15 cellular contexts compared by ENCODE assay signal in genomic region chr3:71486831-71487230, GRCh38.
A peak's percentile ranks its signal among the peaks of the same experiment; 100 is the strongest.
DNase-seq lines count a peak whose midpoint lies in the region; ATAC-seq and TF ChIP-seq lines count a peak whose summit lies in the region.
"Had no signal": no experiment of that assay in that cellular context is flagged by ENCODE, and none has a peak within 500 bp of the region (broad histone marks: within the 10 kb centered on the region; RNA-seq: fewer than 3 reads in every experiment).

No MANE protein-coding gene starts in this region.

- DNase-seq in CD14-positive monocyte (ENCODE audit: low spot score) (no peak), mucosa of descending colon (no peak), SKM-1 treated with dmso at 0.1 percent for 144 hours (lab: John Stamatoyannopoulos, UW; ENCODE audit: unreplicated experiment) (no peak), GM10266 (ENCODE audit: extremely low spot score) (no peak), right lobe of liver (no peak)
- DNase-seq in CD8-positive, alpha-beta T cell, result peak in 3 of 7 experiments; percentile 40 to 45 (median 43)
- DNase-seq in activated CD8-positive, alpha-beta T cell treated with anti-CD3 and anti-CD28 coated beads for 36 hours, result peak; percentile 64
- DNase-seq: activated effector memory CD4-positive, alpha-beta T cell treated with anti-CD3 and anti-CD28 coated beads, Interleukin-2, amount 50 U/mL, for 16 hours; left colon; NCI-H1092 treated with DMSO at 0.1 percent for 48 hours; NCI-H2081; Peyer's patch; stomach had no signal

- H3K4me3 ChIP-seq in CD8-positive, alpha-beta T cell (ENCODE audit: low read depth, low read length), result peak overlapping the region; percentile 33
- no peak overlapping the region for H3K4me3 ChIP-seq in mucosa of descending colon
- no peak overlapping the region for H3K4me3 ChIP-seq in right lobe of liver
- H3K4me3 ChIP-seq: Peyer's patch, stomach had no signal

- H3K27ac ChIP-seq in CD8-positive, alpha-beta T cell (ENCODE audit: low read depth, low read length), result peak overlapping the region; percentile 92
- no peak overlapping the region for H3K27ac ChIP-seq in right lobe of liver
- H3K27ac ChIP-seq: stomach had no signal

- H3K4me1 ChIP-seq in CD8-positive, alpha-beta T cell (ENCODE audit: insufficient read depth, low read length), result peaks cover 94% of the 10 kb centered on the region
- H3K4me1 ChIP-seq in mucosa of descending colon (ENCODE audit: low read depth), result no peaks in the 10 kb centered on the region
- no peaks in the 10 kb centered on the region for H3K4me1 ChIP-seq in right lobe of liver
- H3K4me1 ChIP-seq: Peyer's patch had no signal

- intact Hi-C loops in CD14-positive monocyte (cut with micrococcal nuclease) (no loop called here), mucosa of descending colon (cut with DNase I, micrococcal nuclease) (no loop called here), right lobe of liver (cut with DNase I) (no loop called here)
- intact Hi-C loops in CD8-positive, alpha-beta T cell (cut with DNase I, micrococcal nuclease), result loop anchor here in 1 of 2 experiments (5.0 kb wide), 1 partner anchor 115 kb away; no protein-coding TSS in a partner anchor
- intact Hi-C loops in activated CD8-positive, alpha-beta T cell treated with anti-CD3 and anti-CD28 coated beads for 36 hours (cut with micrococcal nuclease), result loop anchor here (5.0 to 10.0 kb wide), 2 partner anchors 35 to 182 kb away; no protein-coding TSS in a partner anchor

- ATAC-seq in CD8-positive, alpha-beta T cell, result peak; percentile 54
- ATAC-seq in activated CD8-positive, alpha-beta T cell treated with anti-CD3 and anti-CD28 coated beads for 36 hours, result peak; percentile 66
- peak; percentile 40 for ATAC-seq in mucosa of descending colon
- ATAC-seq in HG03565 (IDR thresholded peaks at IDR 0.05; ENCODE audit: unreplicated experiment), result no peak
- ATAC-seq in right lobe of liver, result no peak
- ATAC-seq: left colon had no signal

- peaks cover 30% of the 10 kb centered on the region for H3K4me1 Mint-ChIP-seq in CD14-positive monocyte
- H3K4me1 Mint-ChIP-seq in CD8-positive, alpha-beta T cell (ENCODE audit: low read depth), result peaks cover 83% of the 10 kb centered on the region
- H3K4me1 Mint-ChIP-seq in activated CD8-positive, alpha-beta T cell treated with anti-CD3 and anti-CD28 coated beads for 36 hours (ENCODE audit: low read depth), result peaks cover 83% of the 10 kb centered on the region

- no peaks in the 10 kb centered on the region for H3K27me3 ChIP-seq in CD8-positive, alpha-beta T cell (ENCODE audit: insufficient read depth, low read length)
- no peaks in the 10 kb centered on the region for H3K27me3 ChIP-seq in right lobe of liver
- H3K27me3 ChIP-seq: Peyer's patch, stomach had no signal

- H3K9me3 ChIP-seq in CD8-positive, alpha-beta T cell (ENCODE audit: low read length), result no peaks in the 10 kb centered on the region
- peaks cover 6% of the 10 kb centered on the region for H3K9me3 ChIP-seq in mucosa of descending colon
- no peaks in the 10 kb centered on the region for H3K9me3 ChIP-seq in right lobe of liver

- no peak for TF ChIP-seq POLR2A in right lobe of liver (IDR thresholded peaks at IDR 0.05)

- peak overlapping the region in 5 of 7 donors; percentile 10 to 72 (median 46) for H3K27ac Mint-ChIP-seq in CD14-positive monocyte
- peak overlapping the region; percentile 95 for H3K27ac Mint-ChIP-seq in CD8-positive, alpha-beta T cell
- peak overlapping the region; percentile 98 for H3K27ac Mint-ChIP-seq in activated CD8-positive, alpha-beta T cell treated with anti-CD3 and anti-CD28 coated beads for 36 hours
- H3K27ac Mint-ChIP-seq: type B pancreatic cell had no signal

- H3K27me3 Mint-ChIP-seq in CD14-positive monocyte (ENCODE audit: low read depth in 3 of 3), result peaks cover 0 to 2% (median 0%) of the 10 kb centered on the region in 3 donors
- H3K27me3 Mint-ChIP-seq in CD8-positive, alpha-beta T cell (ENCODE audit: low read depth), result no peaks in the 10 kb centered on the region
- H3K27me3 Mint-ChIP-seq in activated CD8-positive, alpha-beta T cell treated with anti-CD3 and anti-CD28 coated beads for 36 hours, result no peaks in the 10 kb centered on the region
- H3K27me3 Mint-ChIP-seq: type B pancreatic cell had no signal

- peaks cover 20 to 35% of the 10 kb centered on the region in 2 donors for H3K36me3 Mint-ChIP-seq in CD14-positive monocyte
- H3K36me3 Mint-ChIP-seq in CD8-positive, alpha-beta T cell, result peaks cover 33% of the 10 kb centered on the region
- H3K36me3 Mint-ChIP-seq in activated CD8-positive, alpha-beta T cell treated with anti-CD3 and anti-CD28 coated beads for 36 hours (ENCODE audit: low read depth), result peaks cover 37% of the 10 kb centered on the region

- POLR2A ChIA-PET in CD8-positive, alpha-beta T cell (lab: Charles Lee), result interaction anchor here (0.6 to 2.2 kb wide), 13 partner anchors 8 to 355 kb away, joined by 3 to 10 read pairs (median 4); no protein-coding TSS in a partner anchor
- POLR2A ChIA-PET in activated CD8-positive, alpha-beta T cell treated with anti-CD3 and anti-CD28 coated beads for 36 hours (lab: Charles Lee), result interaction anchor here (0.7 to 1.6 kb wide), 12 partner anchors 9 to 185 kb away, joined by 3 to 6 read pairs (median 4); partner anchors contain the start of gene FOXP1

- WGBS in right lobe of liver (ENCODE audit: insufficient coverage, low coverage, low lambda C conversion rate, missing lambda C conversion rate), result 83% methylated on average over 6 of the region's 6 CpGs

- no peak overlapping the region for H3K4me3 Mint-ChIP-seq in CD14-positive monocyte
- peak overlapping the region; percentile 76 for H3K4me3 Mint-ChIP-seq in CD8-positive, alpha-beta T cell
- H3K4me3 Mint-ChIP-seq in activated CD8-positive, alpha-beta T cell treated with anti-CD3 and anti-CD28 coated beads for 36 hours, result peak overlapping the region; percentile 72
- H3K4me3 Mint-ChIP-seq: type B pancreatic cell had no signal

- no peak for TF ChIP-seq CTCF in CD14-positive monocyte (IDR thresholded peaks at IDR 0.05)
- TF ChIP-seq CTCF in CD8-positive, alpha-beta T cell (IDR thresholded peaks at IDR 0.05), result no peak
- TF ChIP-seq CTCF in activated CD8-positive, alpha-beta T cell treated with anti-CD3 and anti-CD28 coated beads for 36 hours (IDR thresholded peaks at IDR 0.05), result no peak
- no peak for TF ChIP-seq CTCF in mucosa of descending colon (IDR thresholded peaks at IDR 0.05)
- TF ChIP-seq CTCF in GM10266 (IDR thresholded peaks at IDR 0.05; ENCODE audit: control insufficient read depth, insufficient read depth, low read depth, missing control alignments), result no peak
- TF ChIP-seq CTCF in right lobe of liver (IDR thresholded peaks at IDR 0.05), result no peak

- H3K9me3 Mint-ChIP-seq in CD14-positive monocyte, result peaks cover 0 to 8% (median 5%) of the 10 kb centered on the region in 7 donors
- H3K9me3 Mint-ChIP-seq in CD8-positive, alpha-beta T cell, result peaks cover 7% of the 10 kb centered on the region
- peaks cover 11% of the 10 kb centered on the region for H3K9me3 Mint-ChIP-seq in activated CD8-positive, alpha-beta T cell treated with anti-CD3 and anti-CD28 coated beads for 36 hours

- CTCF ChIA-PET in CD8-positive, alpha-beta T cell (lab: Charles Lee), result interaction anchor here (1.0 kb wide), 1 partner anchor 89 kb away, joined by 3 read pairs; no protein-coding TSS in a partner anchor
- CTCF ChIA-PET in activated CD8-positive, alpha-beta T cell treated with anti-CD3 and anti-CD28 coated beads for 36 hours (lab: Charles Lee), result interaction anchor here (0.8 kb wide), 1 partner anchor 25 kb away, joined by 3 read pairs; no protein-coding TSS in a partner anchor

- H3K36me3 ChIP-seq in CD8-positive, alpha-beta T cell (ENCODE audit: insufficient read depth, low read length), result no peaks in the 10 kb centered on the region
- no peaks in the 10 kb centered on the region for H3K36me3 ChIP-seq in mucosa of descending colon (ENCODE audit: low read depth)
- H3K36me3 ChIP-seq in right lobe of liver, result no peaks in the 10 kb centered on the region

Comparison
In these comparisons a context has a peak if more than half of its experiments do, and no peak if none do; other contexts are left out.
1. H3K27ac Mint-ChIP-seq: peak in every context shown above with its lines; median percentile 98 in activated CD8-positive, alpha-beta T cell treated with anti-CD3 and anti-CD28 coated beads for 36 hours; 95 in CD8-positive, alpha-beta T cell; 46 in CD14-positive monocyte.
2. H3K4me3 Mint-ChIP-seq: peak in CD8-positive, alpha-beta T cell (single experiment) and activated CD8-positive, alpha-beta T cell treated with anti-CD3 and anti-CD28 coated beads for 36 hours (single experiment); none in CD14-positive monocyte (0 of 2).
3. ATAC-seq: peak in CD8-positive, alpha-beta T cell (single experiment), activated CD8-positive, alpha-beta T cell treated with anti-CD3 and anti-CD28 coated beads for 36 hours (single experiment) and mucosa of descending colon (single experiment); none in HG03565 (single experiment) and right lobe of liver (0 of 4).